8 cellular contexts compared by ENCODE assay signal in genomic region chr19:55080915-55081772, GRCh38. TPM values are rescaled to one million over a fixed set of nuclear protein-coding genes. Genes with fewer than 3 reads are reported as not detected.
DNase-seq lines count a peak whose midpoint lies in the region; ATAC-seq and TF ChIP-seq lines count a peak whose summit lies in the region.

No MANE protein-coding gene starts in this region.

- no peak for TF ChIP-seq CTCF in GM13976 (IDR thresholded peaks at IDR 0.05; ENCODE audit: borderline replicate concordance, control extremely low read depth, extremely low read depth, insufficient read depth, missing control alignments)
- no peak for TF ChIP-seq CTCF in nephron (IDR thresholded peaks at IDR 0.05; ENCODE audit: unreplicated experiment in 3 of 3)

- peaks cover 3% of the 10 kb centered on the region for H3K36me3 Mint-ChIP-seq in nephron (ENCODE audit: low read depth)
- H3K36me3 Mint-ChIP-seq in stimulated activated naive CD8-positive, alpha-beta T cell treated with anti-CD3 and anti-CD28 coated beads, Interleukin-15, Interleukin-2, amounts not matched to agents 100 ng/mL and 50 ng/mL, for 24 hours (ENCODE audit: low read depth) = no peaks in the 10 kb centered on the region

- H3K4me1 Mint-ChIP-seq in nephron = peaks cover 6% of the 10 kb centered on the region
- H3K4me1 Mint-ChIP-seq in stimulated activated naive CD8-positive, alpha-beta T cell treated with anti-CD3 and anti-CD28 coated beads, Interleukin-15, Interleukin-2, amounts not matched to agents 100 ng/mL and 50 ng/mL, for 24 hours (ENCODE audit: low read depth) = peaks cover 24% of the 10 kb centered on the region

- H3K27me3 Mint-ChIP-seq in nephron (ENCODE audit: low read depth) = peaks cover 92% of the 10 kb centered on the region
- peaks cover 64% of the 10 kb centered on the region for H3K27me3 Mint-ChIP-seq in stimulated activated naive CD8-positive, alpha-beta T cell treated with anti-CD3 and anti-CD28 coated beads, Interleukin-15, Interleukin-2, amounts not matched to agents 100 ng/mL and 50 ng/mL, for 24 hours

- peak; percentile 72 for ATAC-seq in HG03175 (IDR thresholded peaks at IDR 0.05; ENCODE audit: unreplicated experiment)
- peak; percentile 73 for ATAC-seq in esophagus mucosa
- ATAC-seq in GM19328 (IDR thresholded peaks at IDR 0.05; ENCODE audit: unreplicated experiment) = no peak

- no peak overlapping the region for H3K27ac Mint-ChIP-seq in nephron
- no peak overlapping the region for H3K27ac Mint-ChIP-seq in stimulated activated naive CD8-positive, alpha-beta T cell treated with anti-CD3 and anti-CD28 coated beads, Interleukin-15, Interleukin-2, amounts not matched to agents 100 ng/mL and 50 ng/mL, for 24 hours

- H3K9me3 Mint-ChIP-seq in nephron = peaks cover 3% of the 10 kb centered on the region
- no peaks in the 10 kb centered on the region for H3K9me3 Mint-ChIP-seq in stimulated activated naive CD8-positive, alpha-beta T cell treated with anti-CD3 and anti-CD28 coated beads, Interleukin-15, Interleukin-2, amounts not matched to agents 100 ng/mL and 50 ng/mL, for 24 hours

- peak; percentile 98 for DNase-seq in GM13976 (ENCODE audit: low spot score)
- peak; percentile 91 for DNase-seq in NOMO-1 treated with dmso at 0.1 percent for 144 hours (lab: John Stamatoyannopoulos, UW; ENCODE audit: unreplicated experiment)
- peak; percentile 83 for DNase-seq in activated CD8-positive, alpha-beta memory T cell treated with anti-CD3 and anti-CD28 coated beads, Interleukin-2, amount 50 U/mL, for 4 hours

- H3K4me3 Mint-ChIP-seq in nephron = peak overlapping the region; percentile 75 to 77 (median 76)
- H3K4me3 Mint-ChIP-seq in stimulated activated naive CD8-positive, alpha-beta T cell treated with anti-CD3 and anti-CD28 coated beads, Interleukin-15, Interleukin-2, amounts not matched to agents 100 ng/mL and 50 ng/mL, for 24 hours = peak overlapping the region; percentile 66

- in situ Hi-C loops in GM13976 (cut with MboI; ENCODE audit: low sequenced_read_pairs, unreplicated experiment) = no loop called here

RNA-seq across cellular contexts. Expression of gene EPS8L1, which starts 5.5 kb away (rescaled TPM):
- 199 TPM for total RNA-seq in esophagus mucosa

RNA-seq across cellular contexts. Expression of gene RDH13, which starts 18.2 kb away (rescaled TPM):
- 33.7 TPM for total RNA-seq in esophagus mucosa

RNA-seq across cellular contexts. Expression of gene PPP1R12C, which starts 36.3 kb away (rescaled TPM):
- 33.3 TPM for total RNA-seq in esophagus mucosa

RNA-seq across cellular contexts. Expression of gene GP6, which starts 43.1 kb away (rescaled TPM):
- total RNA-seq in esophagus mucosa = 0.40 TPM
